In the genomic region with DNA sequence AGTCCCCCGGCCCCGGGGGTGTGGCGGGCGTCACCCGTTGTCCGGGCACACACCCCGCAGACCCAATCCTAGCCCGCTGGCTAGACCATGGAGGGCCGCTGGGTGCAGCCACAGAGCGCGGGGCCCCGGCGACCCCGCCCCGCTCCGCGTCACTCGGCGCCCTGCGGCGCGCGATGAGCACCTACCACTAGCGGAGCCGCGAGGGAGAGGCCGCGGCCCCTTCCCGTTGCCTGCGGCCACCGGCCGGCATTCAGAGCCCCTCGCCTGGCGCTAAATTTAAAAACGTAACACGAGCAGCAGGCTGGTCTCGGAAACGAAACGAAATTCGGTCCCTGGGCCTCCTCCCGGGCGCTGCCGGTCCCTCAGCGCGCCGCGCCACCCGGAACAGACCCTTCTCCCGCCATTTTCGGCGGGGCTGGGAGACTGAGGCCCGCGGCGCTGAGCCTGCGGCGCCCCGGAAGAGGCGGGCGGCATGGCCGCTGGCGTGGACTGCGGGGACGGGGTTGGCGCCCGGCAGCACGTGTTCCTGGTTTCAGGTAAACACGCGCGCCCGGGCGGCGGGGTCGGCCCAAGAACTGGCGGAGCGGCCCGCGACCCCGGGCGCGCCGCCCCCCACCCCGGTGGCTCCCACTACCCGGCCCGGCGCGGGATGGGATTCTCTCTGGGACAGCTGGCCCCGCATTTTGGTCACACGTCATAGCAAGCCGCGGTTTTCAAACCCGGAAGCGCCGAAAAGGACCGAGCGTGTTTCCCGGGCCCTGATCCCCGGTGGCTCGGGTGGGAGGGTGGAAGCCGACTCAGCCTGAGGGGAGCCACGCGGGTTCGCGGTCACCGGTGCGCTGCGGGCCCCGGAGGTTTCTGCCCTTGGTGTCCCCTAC, we compare ENCODE assay signal across 1 cellular context.
TF ChIP-seq lines count a peak whose summit lies in the region.

A gene with protein sequence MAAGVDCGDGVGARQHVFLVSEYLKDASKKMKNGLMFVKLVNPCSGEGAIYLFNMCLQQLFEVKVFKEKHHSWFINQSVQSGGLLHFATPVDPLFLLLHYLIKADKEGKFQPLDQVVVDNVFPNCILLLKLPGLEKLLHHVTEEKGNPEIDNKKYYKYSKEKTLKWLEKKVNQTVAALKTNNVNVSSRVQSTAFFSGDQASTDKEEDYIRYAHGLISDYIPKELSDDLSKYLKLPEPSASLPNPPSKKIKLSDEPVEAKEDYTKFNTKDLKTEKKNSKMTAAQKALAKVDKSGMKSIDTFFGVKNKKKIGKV (plus strand): TSS at position 187 of the 878 bp plus-strand sequence. CDS start 286 bp downstream, at position 473.

TF ChIP-seq in GM12878, 131 proteins besides CTCF, POLR2A, EP300 and RAD21 (continued from another document):
- TF ChIP-seq, protein P1, sequence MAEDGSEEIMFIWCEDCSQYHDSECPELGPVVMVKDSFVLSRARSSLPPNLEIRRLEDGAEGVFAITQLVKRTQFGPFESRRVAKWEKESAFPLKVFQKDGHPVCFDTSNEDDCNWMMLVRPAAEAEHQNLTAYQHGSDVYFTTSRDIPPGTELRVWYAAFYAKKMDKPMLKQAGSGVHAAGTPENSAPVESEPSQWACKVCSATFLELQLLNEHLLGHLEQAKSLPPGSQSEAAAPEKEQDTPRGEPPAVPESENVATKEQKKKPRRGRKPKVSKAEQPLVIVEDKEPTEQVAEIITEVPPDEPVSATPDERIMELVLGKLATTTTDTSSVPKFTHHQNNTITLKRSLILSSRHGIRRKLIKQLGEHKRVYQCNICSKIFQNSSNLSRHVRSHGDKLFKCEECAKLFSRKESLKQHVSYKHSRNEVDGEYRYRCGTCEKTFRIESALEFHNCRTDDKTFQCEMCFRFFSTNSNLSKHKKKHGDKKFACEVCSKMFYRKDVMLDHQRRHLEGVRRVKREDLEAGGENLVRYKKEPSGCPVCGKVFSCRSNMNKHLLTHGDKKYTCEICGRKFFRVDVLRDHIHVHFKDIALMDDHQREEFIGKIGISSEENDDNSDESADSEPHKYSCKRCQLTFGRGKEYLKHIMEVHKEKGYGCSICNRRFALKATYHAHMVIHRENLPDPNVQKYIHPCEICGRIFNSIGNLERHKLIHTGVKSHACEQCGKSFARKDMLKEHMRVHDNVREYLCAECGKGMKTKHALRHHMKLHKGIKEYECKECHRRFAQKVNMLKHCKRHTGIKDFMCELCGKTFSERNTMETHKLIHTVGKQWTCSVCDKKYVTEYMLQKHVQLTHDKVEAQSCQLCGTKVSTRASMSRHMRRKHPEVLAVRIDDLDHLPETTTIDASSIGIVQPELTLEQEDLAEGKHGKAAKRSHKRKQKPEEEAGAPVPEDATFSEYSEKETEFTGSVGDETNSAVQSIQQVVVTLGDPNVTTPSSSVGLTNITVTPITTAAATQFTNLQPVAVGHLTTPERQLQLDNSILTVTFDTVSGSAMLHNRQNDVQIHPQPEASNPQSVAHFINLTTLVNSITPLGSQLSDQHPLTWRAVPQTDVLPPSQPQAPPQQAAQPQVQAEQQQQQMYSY (CRISPR knock-in tag; IDR thresholded peaks at IDR 0.05) = no peak
- 0 out of 2 replicates have a peak, but pooled peaks have one; percentile 44 for TF ChIP-seq ZNF217 (IDR thresholded peaks at IDR 0.05)
- no peak for TF ChIP-seq MTA3 (IDR thresholded peaks at IDR 0.05; ENCODE audit: borderline replicate concordance, low read length)
- no peak; the same call in 1 of the 2 replicates for TF ChIP-seq SREBF1 (IDR thresholded peaks at IDR 0.05; ENCODE audit: low read length)
- no peak for TF ChIP-seq TCF7 (IDR thresholded peaks at IDR 0.05; ENCODE audit: borderline replicate concordance)
- TF ChIP-seq JUND (IDR thresholded peaks at IDR 0.05; ENCODE audit: low read depth, low read length) = peak; percentile 44; the same call in 1 of the 2 replicates
- no peak; the same call in 1 of the 2 replicates for TF ChIP-seq ZBED1 (IDR thresholded peaks at IDR 0.05; ENCODE audit: borderline replicate concordance)
- no peak for TF ChIP-seq NR2C2 (IDR thresholded peaks at IDR 0.05; ENCODE audit: borderline replicate concordance, control insufficient read depth, insufficient read length, low read depth)
- peak; percentile 79 to 93 for TF ChIP-seq BHLHE40 (IDR thresholded peaks at IDR 0.05; ENCODE audit: borderline replicate concordance in 1 of 2, low read depth in 2 of 2, low read length in 1 of 2)
- TF ChIP-seq FOS (IDR thresholded peaks at IDR 0.05; ENCODE audit: borderline replicate concordance, extremely low read depth, insufficient read length) = no peak
- 0 out of 2 replicates have a peak, but pooled peaks have one; percentile 3 for TF ChIP-seq TCF12 (IDR thresholded peaks at IDR 0.05; ENCODE audit: low read depth, low read length)
- no peak for TF ChIP-seq BCL11A (IDR thresholded peaks at IDR 0.05; ENCODE audit: low read depth, low read length)
- no peak for TF ChIP-seq ZSCAN29 (IDR thresholded peaks at IDR 0.05)
- TF ChIP-seq ZNF207 (IDR thresholded peaks at IDR 0.05; ENCODE audit: borderline replicate concordance) = peak; percentile 62; the same call in 1 of the 2 replicates
- TF ChIP-seq SMARCA5 (IDR thresholded peaks at IDR 0.05) = no peak; the same call in 1 of the 2 replicates
- no peak for TF ChIP-seq EZH2 (IDR thresholded peaks at IDR 0.05; ENCODE audit: borderline replicate concordance, control insufficient read depth, low read depth, low read length)
- TF ChIP-seq MEF2A (IDR thresholded peaks at IDR 0.05; ENCODE audit: insufficient read depth, low read depth, low read length) = no peak
- peak; percentile 61 for TF ChIP-seq NR2F1 (conservative IDR thresholded peaks at IDR 0.05)
- no peak for TF ChIP-seq SUZ12 (IDR thresholded peaks at IDR 0.05; ENCODE audit: unreplicated experiment)
- TF ChIP-seq KAT2A (conservative IDR thresholded peaks at IDR 0.05; ENCODE audit: control insufficient read depth, low read depth, low read length) = no peak
- TF ChIP-seq POLR2AphosphoS5 (IDR thresholded peaks at IDR 0.05; ENCODE audit: low read length) = peak; percentile 68; the same call in 1 of the 2 replicates
- TF ChIP-seq CREM (IDR thresholded peaks at IDR 0.05; ENCODE audit: low read depth) = peak; percentile 57
- no peak for TF ChIP-seq NFXL1 (IDR thresholded peaks at IDR 0.05; ENCODE audit: borderline replicate concordance)
- no peak for TF ChIP-seq MYB (IDR thresholded peaks at IDR 0.05; ENCODE audit: borderline replicate concordance, low read depth, low read length)
- TF ChIP-seq, protein P2, sequence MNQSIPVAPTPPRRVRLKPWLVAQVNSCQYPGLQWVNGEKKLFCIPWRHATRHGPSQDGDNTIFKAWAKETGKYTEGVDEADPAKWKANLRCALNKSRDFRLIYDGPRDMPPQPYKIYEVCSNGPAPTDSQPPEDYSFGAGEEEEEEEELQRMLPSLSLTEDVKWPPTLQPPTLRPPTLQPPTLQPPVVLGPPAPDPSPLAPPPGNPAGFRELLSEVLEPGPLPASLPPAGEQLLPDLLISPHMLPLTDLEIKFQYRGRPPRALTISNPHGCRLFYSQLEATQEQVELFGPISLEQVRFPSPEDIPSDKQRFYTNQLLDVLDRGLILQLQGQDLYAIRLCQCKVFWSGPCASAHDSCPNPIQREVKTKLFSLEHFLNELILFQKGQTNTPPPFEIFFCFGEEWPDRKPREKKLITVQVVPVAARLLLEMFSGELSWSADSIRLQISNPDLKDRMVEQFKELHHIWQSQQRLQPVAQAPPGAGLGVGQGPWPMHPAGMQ (IDR thresholded peaks at IDR 0.05; ENCODE audit: borderline replicate concordance) = no peak
- TF ChIP-seq, protein P3, sequence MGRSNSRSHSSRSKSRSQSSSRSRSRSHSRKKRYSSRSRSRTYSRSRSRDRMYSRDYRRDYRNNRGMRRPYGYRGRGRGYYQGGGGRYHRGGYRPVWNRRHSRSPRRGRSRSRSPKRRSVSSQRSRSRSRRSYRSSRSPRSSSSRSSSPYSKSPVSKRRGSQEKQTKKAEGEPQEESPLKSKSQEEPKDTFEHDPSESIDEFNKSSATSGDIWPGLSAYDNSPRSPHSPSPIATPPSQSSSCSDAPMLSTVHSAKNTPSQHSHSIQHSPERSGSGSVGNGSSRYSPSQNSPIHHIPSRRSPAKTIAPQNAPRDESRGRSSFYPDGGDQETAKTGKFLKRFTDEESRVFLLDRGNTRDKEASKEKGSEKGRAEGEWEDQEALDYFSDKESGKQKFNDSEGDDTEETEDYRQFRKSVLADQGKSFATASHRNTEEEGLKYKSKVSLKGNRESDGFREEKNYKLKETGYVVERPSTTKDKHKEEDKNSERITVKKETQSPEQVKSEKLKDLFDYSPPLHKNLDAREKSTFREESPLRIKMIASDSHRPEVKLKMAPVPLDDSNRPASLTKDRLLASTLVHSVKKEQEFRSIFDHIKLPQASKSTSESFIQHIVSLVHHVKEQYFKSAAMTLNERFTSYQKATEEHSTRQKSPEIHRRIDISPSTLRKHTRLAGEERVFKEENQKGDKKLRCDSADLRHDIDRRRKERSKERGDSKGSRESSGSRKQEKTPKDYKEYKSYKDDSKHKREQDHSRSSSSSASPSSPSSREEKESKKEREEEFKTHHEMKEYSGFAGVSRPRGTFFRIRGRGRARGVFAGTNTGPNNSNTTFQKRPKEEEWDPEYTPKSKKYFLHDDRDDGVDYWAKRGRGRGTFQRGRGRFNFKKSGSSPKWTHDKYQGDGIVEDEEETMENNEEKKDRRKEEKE (IDR thresholded peaks at IDR 0.05) = peak; percentile 38; the same call in 1 of the 2 replicates
- 0 out of 2 replicates have a peak, but pooled peaks have one; percentile 44 for TF ChIP-seq RBBP5 (conservative IDR thresholded peaks at IDR 0.05)
- peak; percentile 74; the same call in 1 of the 2 replicates for TF ChIP-seq CHD1 (IDR thresholded peaks at IDR 0.05; ENCODE audit: low read depth, low read length)
- no peak for TF ChIP-seq CBX3 (IDR thresholded peaks at IDR 0.05; ENCODE audit: borderline replicate concordance, low read depth)
- TF ChIP-seq NRF1 (conservative IDR thresholded peaks at IDR 0.05; ENCODE audit: low read depth, low read length) = no peak
- TF ChIP-seq CHD2 (IDR thresholded peaks at IDR 0.05; ENCODE audit: borderline replicate concordance, low read depth, low read length) = 0 out of 2 replicates have a peak, but pooled peaks have one; percentile 18
- TF ChIP-seq, protein P4, sequence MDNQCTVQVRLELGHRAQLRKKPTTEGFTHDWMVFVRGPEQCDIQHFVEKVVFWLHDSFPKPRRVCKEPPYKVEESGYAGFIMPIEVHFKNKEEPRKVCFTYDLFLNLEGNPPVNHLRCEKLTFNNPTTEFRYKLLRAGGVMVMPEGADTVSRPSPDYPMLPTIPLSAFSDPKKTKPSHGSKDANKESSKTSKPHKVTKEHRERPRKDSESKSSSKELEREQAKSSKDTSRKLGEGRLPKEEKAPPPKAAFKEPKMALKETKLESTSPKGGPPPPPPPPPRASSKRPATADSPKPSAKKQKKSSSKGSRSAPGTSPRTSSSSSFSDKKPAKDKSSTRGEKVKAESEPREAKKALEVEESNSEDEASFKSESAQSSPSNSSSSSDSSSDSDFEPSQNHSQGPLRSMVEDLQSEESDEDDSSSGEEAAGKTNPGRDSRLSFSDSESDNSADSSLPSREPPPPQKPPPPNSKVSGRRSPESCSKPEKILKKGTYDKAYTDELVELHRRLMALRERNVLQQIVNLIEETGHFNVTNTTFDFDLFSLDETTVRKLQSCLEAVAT (IDR thresholded peaks at IDR 0.05) = no peak
- no peak; a peak in 1 of 4 replicates for TF ChIP-seq IKZF2 (IDR thresholded peaks at IDR 0.05)
- TF ChIP-seq, protein P5, sequence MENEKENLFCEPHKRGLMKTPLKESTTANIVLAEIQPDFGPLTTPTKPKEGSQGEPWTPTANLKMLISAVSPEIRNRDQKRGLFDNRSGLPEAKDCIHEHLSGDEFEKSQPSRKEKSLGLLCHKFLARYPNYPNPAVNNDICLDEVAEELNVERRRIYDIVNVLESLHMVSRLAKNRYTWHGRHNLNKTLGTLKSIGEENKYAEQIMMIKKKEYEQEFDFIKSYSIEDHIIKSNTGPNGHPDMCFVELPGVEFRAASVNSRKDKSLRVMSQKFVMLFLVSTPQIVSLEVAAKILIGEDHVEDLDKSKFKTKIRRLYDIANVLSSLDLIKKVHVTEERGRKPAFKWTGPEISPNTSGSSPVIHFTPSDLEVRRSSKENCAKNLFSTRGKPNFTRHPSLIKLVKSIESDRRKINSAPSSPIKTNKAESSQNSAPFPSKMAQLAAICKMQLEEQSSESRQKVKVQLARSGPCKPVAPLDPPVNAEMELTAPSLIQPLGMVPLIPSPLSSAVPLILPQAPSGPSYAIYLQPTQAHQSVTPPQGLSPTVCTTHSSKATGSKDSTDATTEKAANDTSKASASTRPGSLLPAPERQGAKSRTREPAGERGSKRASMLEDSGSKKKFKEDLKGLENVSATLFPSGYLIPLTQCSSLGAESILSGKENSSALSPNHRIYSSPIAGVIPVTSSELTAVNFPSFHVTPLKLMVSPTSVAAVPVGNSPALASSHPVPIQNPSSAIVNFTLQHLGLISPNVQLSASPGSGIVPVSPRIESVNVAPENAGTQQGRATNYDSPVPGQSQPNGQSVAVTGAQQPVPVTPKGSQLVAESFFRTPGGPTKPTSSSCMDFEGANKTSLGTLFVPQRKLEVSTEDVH (IDR thresholded peaks at IDR 0.05; ENCODE audit: low read depth, partially characterized antibody) = no peak
